8 cellular contexts compared by ENCODE assay signal in genomic region chr7:6271694-6272371, GRCh38. TPM values are rescaled to one million over a fixed set of nuclear protein-coding genes. Genes with fewer than 3 reads are reported as not detected.
DNase-seq lines count a peak whose midpoint lies in the region; ATAC-seq and TF ChIP-seq lines count a peak whose summit lies in the region.

No MANE protein-coding gene starts in this region.

- H3K4me3 Mint-ChIP-seq in nephron, result peak overlapping the region; percentile 93 to 98 (median 94)

- H3K36me3 Mint-ChIP-seq in nephron (ENCODE audit: low read depth), result no peaks in the 10 kb centered on the region

- no peaks in the 10 kb centered on the region for H3K9me3 Mint-ChIP-seq in nephron

- peak; percentile 33 for DNase-seq in NCI-H1092 treated with DMSO at 0.1 percent for 48 hours (lab: John Stamatoyannopoulos, UW)
- no peak for DNase-seq in NCI-H1092 (lab: John Stamatoyannopoulos, UW)
- peak; percentile 16 to 18 for DNase-seq in activated CD4-positive, alpha-beta T cell treated with anti-CD3 and anti-CD28 coated beads, Interleukin-2, amount 50 U/mL, for 4 hours
- no peak for DNase-seq in SKM-1 treated with dmso at 0.1 percent for 144 hours (lab: John Stamatoyannopoulos, UW; ENCODE audit: unreplicated experiment)

- peaks cover 35% of the 10 kb centered on the region for H3K4me1 Mint-ChIP-seq in nephron

- peak; percentile 17 for ATAC-seq in HG03432 (IDR thresholded peaks at IDR 0.05; ENCODE audit: unreplicated experiment)
- peak; percentile 19 for ATAC-seq in esophagus mucosa
- ATAC-seq in GM18870 (IDR thresholded peaks at IDR 0.05; ENCODE audit: unreplicated experiment), result no peak

- TF ChIP-seq CTCF in nephron (IDR thresholded peaks at IDR 0.05; ENCODE audit: unreplicated experiment in 3 of 3), result no peak

- peaks cover 12% of the 10 kb centered on the region for H3K27me3 Mint-ChIP-seq in nephron (ENCODE audit: low read depth)

- H3K27ac Mint-ChIP-seq in nephron, result peak overlapping the region in 1 of 3 experiments; percentile 4

RNA-seq across cellular contexts. Expression of gene CYTH3, which starts 0.6 kb away (rescaled TPM):
- total RNA-seq in esophagus mucosa, result 7.9 TPM

Comparison
In these comparisons a context has a peak if more than half of its experiments do, and no peak if none do; other contexts are left out.
1. DNase-seq: peak in NCI-H1092 treated with DMSO at 0.1 percent for 48 hours (single experiment) and activated CD4-positive, alpha-beta T cell treated with anti-CD3 and anti-CD28 coated beads, Interleukin-2, amount 50 U/mL, for 4 hours (2 of 2); none in NCI-H1092 (single experiment) and SKM-1 treated with dmso at 0.1 percent for 144 hours (single experiment).